Comparison of ENCODE assay signal across 7 cellular contexts in genomic region chr12:62677355-62677754, GRCh38.
"Had no signal": no experiment of that assay in that cellular context is flagged by ENCODE, and none has a peak within 500 bp of the region (broad histone marks: within the 10 kb centered on the region; RNA-seq: fewer than 3 reads in every experiment).

No MANE protein-coding gene starts in this region.

- H3K9ac ChIP-seq: GM23248 had no signal

- ATAC-seq: HCT116 had no signal

- H3K4me3 Mint-ChIP-seq: HFFc6 had no signal

- H2AFZ ChIP-seq: GM23248 had no signal

- H3K27ac Mint-ChIP-seq: HFFc6 had no signal

- DNase-seq: GM23248, GOT3, H7, HFFc6, IMR-90 had no signal

- H3K36me3 ChIP-seq: HAP-1 had no signal

- H3K4me1 ChIP-seq: HAP-1 had no signal

- H3K4me3 ChIP-seq: GM23248, HAP-1 had no signal

- H3K27ac ChIP-seq: GM23248 had no signal

- H3K9me3 Mint-ChIP-seq: HFFc6 had no signal
